10 cellular contexts compared by ENCODE assay signal in genomic region chr3:7682822-7683229, GRCh38.
DNase-seq lines count a peak whose midpoint lies in the region; ATAC-seq and FAIRE-seq lines count a peak whose summit lies in the region.
"Had no signal": no experiment of that assay in that cellular context is flagged by ENCODE, and none has a peak within 500 bp of the region (broad histone marks: within the 10 kb centered on the region; RNA-seq: fewer than 3 reads in every experiment).

No MANE protein-coding gene starts in this region.

- peak; percentile 26 for DNase-seq in AG08395 (ENCODE audit: low spot score)
- DNase-seq in NOMO-1 (lab: John Stamatoyannopoulos, UW; ENCODE audit: unreplicated experiment in 2 of 2) = peak; percentile 78 to 95
- DNase-seq in kidney tubule cell (ENCODE audit: low spot score) = peak; percentile 74
- DNase-seq in pons (ENCODE audit: low spot score) = no peak
- DNase-seq: activated naive CD4-positive, alpha-beta T cell treated with anti-CD3 and anti-CD28 coated beads for 36 hours; NCI-H1092 had no signal

- ATAC-seq in GM21526 (IDR thresholded peaks at IDR 0.05; ENCODE audit: low FRiP score, unreplicated experiment) (no peak), GM21360 (IDR thresholded peaks at IDR 0.05; ENCODE audit: unreplicated experiment) (no peak)
- no peak for ATAC-seq in activated CD4-positive, CD25-positive, alpha-beta regulatory T cell treated with anti-CD3 and anti-CD28 coated beads, Interleukin-2, amount 50 U/mL, for 24 hours

- peak; percentile 95 for FAIRE-seq in endometrium (lab: Jason Lieb, UNC)
